13 cellular contexts compared by ENCODE assay signal in the genomic region with DNA sequence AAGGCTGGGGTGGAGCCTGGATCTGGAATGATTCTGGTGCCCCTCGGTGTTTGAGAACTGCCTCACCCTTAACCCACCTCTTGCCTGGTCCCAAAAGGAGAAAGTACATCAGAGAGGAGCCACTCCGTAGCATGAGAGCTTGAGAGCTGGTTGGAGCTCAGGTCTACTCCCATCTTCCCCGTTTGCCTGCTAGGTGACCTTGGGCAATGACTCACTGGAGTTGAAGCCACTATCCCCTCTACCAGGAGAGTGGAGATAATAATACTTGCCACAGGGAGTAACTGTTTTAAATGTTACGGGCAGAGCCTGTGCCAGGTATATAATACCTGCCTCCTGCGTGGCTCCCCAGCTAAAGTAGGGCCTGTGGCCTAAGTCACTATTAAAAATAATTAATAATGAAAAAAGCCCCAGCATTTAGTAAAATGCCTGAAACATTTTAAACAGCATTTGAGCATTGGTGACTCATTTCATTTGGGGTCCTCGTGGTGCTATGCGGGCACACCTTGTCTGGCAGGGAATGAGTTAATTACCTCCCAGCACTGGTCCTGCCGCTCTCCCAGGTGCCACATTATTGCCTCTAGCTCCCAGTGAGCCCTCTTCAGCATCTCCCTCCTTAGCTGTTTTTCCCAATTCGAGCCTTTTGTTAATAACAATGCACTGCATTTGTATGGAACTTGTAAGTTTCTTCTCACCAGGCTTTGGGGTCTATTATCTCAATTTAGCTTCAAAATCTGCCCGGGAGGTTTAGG. TPM values are rescaled to one million over a fixed set of nuclear protein-coding genes. Genes with fewer than 3 reads are reported as not detected.
DNase-seq lines count a peak whose midpoint lies in the region; ATAC-seq and TF ChIP-seq lines count a peak whose summit lies in the region.
"Had no signal": no experiment of that assay in that cellular context is flagged by ENCODE, and none has a peak within 500 bp of the region (broad histone marks: within the 10 kb centered on the region; RNA-seq: fewer than 3 reads in every experiment).

No MANE protein-coding gene starts in this region.

- H3K4me3 Mint-ChIP-seq in activated naive CD8-positive, alpha-beta T cell = peak overlapping the region; percentile 13
- H3K4me3 Mint-ChIP-seq: nephron progenitor cell had no signal

- no peak for TF ChIP-seq CTCF in mucosa of descending colon (IDR thresholded peaks at IDR 0.05)

- H3K4me2 ChIP-seq in BLaER1 = peak overlapping the region; percentile 91

- H3K4me3 ChIP-seq in BLaER1 (no peak overlapping the region), mucosa of descending colon (no peak overlapping the region)

- 0 out of 2 replicates have a peak, but pooled peaks cover 16% of the 10 kb centered on the region for H3K36me3 ChIP-seq in BLaER1
- H3K36me3 ChIP-seq in mucosa of descending colon (ENCODE audit: low read depth) = no peaks in the 10 kb centered on the region

- H3K9ac ChIP-seq in BLaER1 = peak overlapping the region; percentile 55

- intact Hi-C loops in mucosa of descending colon (cut with DNase I, micrococcal nuclease) = no loop called here

- peaks cover 6% of the 10 kb centered on the region for H3K36me3 Mint-ChIP-seq in activated naive CD8-positive, alpha-beta T cell

- H4K20me1 ChIP-seq in BLaER1 = no peaks in the 10 kb centered on the region

- ATAC-seq in GM21529 (IDR thresholded peaks at IDR 0.05; ENCODE audit: unreplicated experiment) (no peak), mucosa of descending colon (no peak)

- peak overlapping the region; percentile 72 for H3K27ac ChIP-seq in BLaER1

- no peaks in the 10 kb centered on the region for H3K27me3 ChIP-seq in BLaER1

- DNase-seq in HT1080 (ENCODE audit: low read depth) (peak; percentile 68), iPS-NIHi7 (ENCODE audit: extremely low spot score) (peak; percentile 68), COR-L47 (lab: John Stamatoyannopoulos, UW) (no peak), mucosa of descending colon (no peak), T-helper 9 cell (no peak)
- DNase-seq: cortex of kidney, DMS153, NCI-H1694 treated with DMSO at 0.1 percent for 48 hours, nephron progenitor cell, Right ventricle myocardium superior had no signal

- H3K4me1 ChIP-seq in BLaER1 (peaks cover 97% of the 10 kb centered on the region), mucosa of descending colon (ENCODE audit: low read depth) (peaks cover 7% of the 10 kb centered on the region)

- H3K27ac Mint-ChIP-seq in activated naive CD8-positive, alpha-beta T cell = peak overlapping the region; percentile 70
- H3K27ac Mint-ChIP-seq: nephron progenitor cell had no signal

- peaks cover 92% of the 10 kb centered on the region for H3K4me1 Mint-ChIP-seq in activated naive CD8-positive, alpha-beta T cell (ENCODE audit: low read depth)

- H3K9me3 ChIP-seq in BLaER1 (no peaks in the 10 kb centered on the region), mucosa of descending colon (no peaks in the 10 kb centered on the region)

- H3K27me3 Mint-ChIP-seq in activated naive CD8-positive, alpha-beta T cell = no peaks in the 10 kb centered on the region

- no peaks in the 10 kb centered on the region for H3K9me3 Mint-ChIP-seq in activated naive CD8-positive, alpha-beta T cell (ENCODE audit: low read depth)
- H3K9me3 Mint-ChIP-seq: nephron progenitor cell had no signal

RNA-seq across cellular contexts. Expression of a gene that starts 22.5 kb away (rescaled TPM):
- 0.33 and 2.6 TPM in 2 replicates for total RNA-seq in HT1080 (2014; rRNA removed; shearing (Covaris generic))
- polyA plus RNA-seq in HT1080 (2015; cell fraction: cytosol; rRNA removed) = 1.3 and 1.4 TPM in 2 replicates
- polyA plus RNA-seq in HT1080 (2015; cell fraction: nucleus; rRNA removed) = 4.4 and 4.5 TPM in 2 replicates
- 10 to 100 TPM in 2 of 3 donors, 1 to 10 TPM in 1; 8.7 to 13.3 (median 11.6) TPM for total RNA-seq in mucosa of descending colon

Comparison
In these comparisons a context has a peak if more than half of its experiments do, and no peak if none do; other contexts are left out.
1. DNase-seq: peak in HT1080 (single experiment) and iPS-NIHi7 (single experiment); none in COR-L47 (single experiment), mucosa of descending colon (0 of 3) and T-helper 9 cell (single experiment).